1 cellular context compared by ENCODE assay signal in genomic region chr18:45384137-45384998, GRCh38.
TF ChIP-seq lines count a peak whose summit lies in the region.

No MANE protein-coding gene starts in this region.

TF ChIP-seq in SK-N-SH treated with all-trans-retinoic acid at 6 μM for 48 hours, 23 proteins besides CTCF, POLR2A, EP300 and RAD21 (continued from another document):
- TF ChIP-seq, protein P1, sequence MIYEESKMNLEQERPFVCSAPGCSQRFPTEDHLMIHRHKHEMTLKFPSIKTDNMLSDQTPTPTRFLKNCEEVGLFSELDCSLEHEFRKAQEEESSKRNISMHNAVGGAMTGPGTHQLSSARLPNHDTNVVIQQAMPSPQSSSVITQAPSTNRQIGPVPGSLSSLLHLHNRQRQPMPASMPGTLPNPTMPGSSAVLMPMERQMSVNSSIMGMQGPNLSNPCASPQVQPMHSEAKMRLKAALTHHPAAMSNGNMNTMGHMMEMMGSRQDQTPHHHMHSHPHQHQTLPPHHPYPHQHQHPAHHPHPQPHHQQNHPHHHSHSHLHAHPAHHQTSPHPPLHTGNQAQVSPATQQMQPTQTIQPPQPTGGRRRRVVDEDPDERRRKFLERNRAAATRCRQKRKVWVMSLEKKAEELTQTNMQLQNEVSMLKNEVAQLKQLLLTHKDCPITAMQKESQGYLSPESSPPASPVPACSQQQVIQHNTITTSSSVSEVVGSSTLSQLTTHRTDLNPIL (CRISPR knock-in tag; IDR thresholded peaks at IDR 0.05; ENCODE audit: low read depth) = no peak
- TF ChIP-seq ZNF70 (CRISPR knock-in tag; IDR thresholded peaks at IDR 0.05) (no peak), CSDC2 (CRISPR knock-in tag; IDR thresholded peaks at IDR 0.05) (no peak), ZNF565 (CRISPR knock-in tag; conservative IDR thresholded peaks at IDR 0.05; ENCODE audit: low read depth) (no peak)
